In genomic region chr7:106986450-106986977, GRCh38 we compare ENCODE assay signal across 28 cellular contexts. TPM values are rescaled to one million over a fixed set of nuclear protein-coding genes. Genes with fewer than 3 reads are reported as not detected.
DNase-seq lines count a peak whose midpoint lies in the region; ATAC-seq and TF ChIP-seq lines count a peak whose summit lies in the region.
"Had no signal": no experiment of that assay in that cellular context is flagged by ENCODE, and none has a peak within 500 bp of the region (broad histone marks: within the 10 kb centered on the region; RNA-seq: fewer than 3 reads in every experiment).

No MANE protein-coding gene starts in this region.

- H3K4me3 ChIP-seq in coronary artery (no peak overlapping the region), parathyroid adenoma (ENCODE audit: low read depth, low read length) (no peak overlapping the region), Peyer's patch (no peak overlapping the region)
- H3K4me3 ChIP-seq: left lung, thyroid gland had no signal

- TF ChIP-seq CTCF in coronary artery (IDR thresholded peaks at IDR 0.05) (no peak), parathyroid adenoma (IDR thresholded peaks at IDR 0.05) (no peak), Peyer's patch (IDR thresholded peaks at IDR 0.05) (no peak)

- no peak overlapping the region for H3K9ac ChIP-seq in parathyroid adenoma

- H3K36me3 ChIP-seq in parathyroid adenoma (ENCODE audit: control insufficient read depth, insufficient read depth, low read length) (no peaks in the 10 kb centered on the region), Peyer's patch (no peaks in the 10 kb centered on the region)
- H3K36me3 ChIP-seq: left lung, thyroid gland had no signal

- peak; percentile 49 for DNase-seq in EH (ENCODE audit: low read depth)
- DNase-seq in OCI-M2 (lab: John Stamatoyannopoulos, UW; ENCODE audit: unreplicated experiment), result peak; percentile 48
- peak; percentile 24 for DNase-seq in coronary artery (ENCODE audit: low spot score)
- no peak for DNase-seq in NCI-H1092 treated with DMSO at 0.1 percent for 48 hours (lab: John Stamatoyannopoulos, UW)
- DNase-seq in Peyer's patch, result no peak
- DNase-seq: activated CD8-positive, alpha-beta memory T cell treated with anti-CD3 and anti-CD28 coated beads, Interleukin-2, amount 10 ng/mL, durations not matched to agents 7 days and 5 days; activated naive CD4-positive, alpha-beta T cell; Caco-2; caudate nucleus; cortex of kidney; DMS53; effector memory CD8-positive, alpha-beta T cell; GOT3; islet precursor cell; left lung; NCI-H1417 treated with DMSO at 0.1 percent for 48 hours; NCI-H2081; NCI-H2227 treated with DMSO at 0.1 percent for 48 hours; NCI-H526 treated with DMSO at 0.1 percent for 48 hours; NK-92 treated with Interleukin-12 subunit alpha and Interleukin-12 subunit beta, amount 100 ng/mL, for 24 hours; posterior cingulate gyrus; right cardiac atrium; stimulated activated CD8-positive, alpha-beta memory T cell treated with anti-CD3 and anti-CD28 coated beads, Interleukin-4, amount 100 ng/mL, for 48 hours; thyroid gland had no signal

- TF ChIP-seq POLR2A in Peyer's patch (IDR thresholded peaks at IDR 0.05), result no peak

- no peak overlapping the region for H3K4me2 ChIP-seq in parathyroid adenoma (ENCODE audit: low read length)

- H3K27ac ChIP-seq in coronary artery (no peak overlapping the region), parathyroid adenoma (no peak overlapping the region), Peyer's patch (no peak overlapping the region)
- H3K27ac ChIP-seq: left lung, thyroid gland had no signal

- H3K9me3 ChIP-seq in parathyroid adenoma (ENCODE audit: control insufficient read depth, low read length), result no peaks in the 10 kb centered on the region
- H3K9me3 ChIP-seq in Peyer's patch, result no peaks in the 10 kb centered on the region
- H3K9me3 ChIP-seq: Caco-2, left lung, thyroid gland had no signal

- H2AFZ ChIP-seq in parathyroid adenoma, result peak overlapping the region; percentile 51

- peaks cover 12% of the 10 kb centered on the region for H3K4me1 ChIP-seq in parathyroid adenoma
- no peaks in the 10 kb centered on the region for H3K4me1 ChIP-seq in Peyer's patch
- H3K4me1 ChIP-seq: Caco-2, left lung, thyroid gland had no signal

- H3K27me3 ChIP-seq in parathyroid adenoma (ENCODE audit: control insufficient read depth, insufficient read depth, low read length) (no peaks in the 10 kb centered on the region), Peyer's patch (no peaks in the 10 kb centered on the region)
- H3K27me3 ChIP-seq: left lung, thyroid gland had no signal

- no peak for ATAC-seq in GM21825 (IDR thresholded peaks at IDR 0.05; ENCODE audit: unreplicated experiment)
- ATAC-seq in GM19324 (IDR thresholded peaks at IDR 0.05; ENCODE audit: low FRiP score, unreplicated experiment), result no peak
- ATAC-seq: activated CD8-positive, alpha-beta memory T cell treated with anti-CD3 and anti-CD28 coated beads, Interleukin-2, amount 10 ng/mL, durations not matched to agents 7 days and 5 days; effector memory CD8-positive, alpha-beta T cell; left lung; Panc1; right cardiac atrium had no signal

- H3K79me2 ChIP-seq in parathyroid adenoma, result no peaks in the 10 kb centered on the region

RNA-seq across cellular contexts. Expression of gene PRKAR2B, which starts 58.0 kb away (rescaled TPM):
- 10 to 100 TPM in 1 of 4 donors, 1 to 10 TPM in 3; 3.0 to 28.1 (median 5.7) TPM for total RNA-seq in Peyer's patch

Comparison
In these comparisons a context has a peak if more than half of its experiments do, and no peak if none do; other contexts are left out.
1. DNase-seq: peak in EH (single experiment), OCI-M2 (single experiment) and coronary artery (single experiment); none in NCI-H1092 treated with DMSO at 0.1 percent for 48 hours (single experiment) and Peyer's patch (0 of 3).